ENCODE assay signal across 22 cellular contexts in genomic region chr5:140488914-140489313, GRCh38.
"Had no signal": no experiment of that assay in that cellular context is flagged by ENCODE, and none has a peak within 500 bp of the region (broad histone marks: within the 10 kb centered on the region; RNA-seq: fewer than 3 reads in every experiment).

No MANE protein-coding gene starts in this region.

- H3K27ac ChIP-seq: SJCRH30 had no signal

- DNase-seq: activated B cell treated with CpG ODN at 0.5 μM for 24 hours; activated CD4-positive, alpha-beta T cell treated with anti-CD3 and anti-CD28 coated beads for 1 hour; activated CD4-positive, alpha-beta T cell treated with anti-CD3 and anti-CD28 coated beads, Interleukin-2, amount 10 ng/mL, durations not matched to agents 24 days and 14 days; activated CD4-positive, alpha-beta T cell treated with anti-CD3 and anti-CD28 coated beads, Interleukin-2, amount 50 U/mL, for 48 hours; activated CD8-positive, alpha-beta memory T cell treated with anti-CD3 and anti-CD28 coated beads, Interleukin-2, amount 10 ng/mL, durations not matched to agents 7 days and 5 days; activated effector memory CD4-positive, alpha-beta T cell treated with Interleukin-2 at 50 U/mL for 16 hours; activated naive CD4-positive, alpha-beta T cell; activated T-cell treated with anti-CD3 and anti-CD28 coated beads, Interleukin-2, amount 50 U/mL, for 24 hours; amniotic stem cell; MM.1S; NCI-H1105 treated with DMSO at 0.1 percent for 48 hours; NCI-H1436 treated with DMSO at 0.1 percent for 48 hours; NCI-H187; NCI-H2081; NCI-H526 treated with DMSO at 0.1 percent for 48 hours; NCI-H82; Right ventricle myocardium superior; RPMI8226; SJCRH30; SK-N-SH; SW 1271 had no signal

- FAIRE-seq: astrocyte had no signal

- H3K9me3 ChIP-seq: SJCRH30, SK-N-SH had no signal

- ATAC-seq: activated CD8-positive, alpha-beta memory T cell treated with anti-CD3 and anti-CD28 coated beads, Interleukin-2, amount 10 ng/mL, durations not matched to agents 7 days and 5 days had no signal

- H3K4me3 ChIP-seq: SJCRH30 had no signal

- H3K9ac ChIP-seq: SK-N-SH had no signal

- H3K27me3 ChIP-seq: SJCRH30 had no signal

- H3K4me1 ChIP-seq: SJCRH30 had no signal

- H3K4me2 ChIP-seq: SK-N-SH had no signal
